8 cellular contexts compared by ENCODE assay signal in genomic region chrX:133414399-133415275, GRCh38. TPM values are rescaled to one million over a fixed set of nuclear protein-coding genes. Genes with fewer than 3 reads are reported as not detected.
DNase-seq lines count a peak whose midpoint lies in the region; ATAC-seq and TF ChIP-seq lines count a peak whose summit lies in the region.

No MANE protein-coding gene starts in this region.

- peak overlapping the region; percentile 48 for H3K27ac ChIP-seq in vagina

- no peaks in the 10 kb centered on the region for H3K36me3 Mint-ChIP-seq in IgD-negative memory B cell
- H3K36me3 Mint-ChIP-seq in memory B cell: no peaks in the 10 kb centered on the region

- H3K27me3 Mint-ChIP-seq in IgD-negative memory B cell (peaks cover 37% of the 10 kb centered on the region), memory B cell (peaks cover 6% of the 10 kb centered on the region)

- TF ChIP-seq POLR2A in vagina (IDR thresholded peaks at IDR 0.05): no peak

- H3K27ac Mint-ChIP-seq in IgD-negative memory B cell (no peak overlapping the region), memory B cell (no peak overlapping the region)

- no peaks in the 10 kb centered on the region for H3K27me3 ChIP-seq in vagina

- in situ Hi-C loops in GM13977 (cut with MboI; ENCODE audit: low pct_unique_long_range_greater_than_20kb, low sequenced_read_pairs, unreplicated experiment): no loop called here

- TF ChIP-seq CTCF in choroid plexus epithelial cell (conservative IDR thresholded peaks at IDR 0.05; ENCODE audit: low read depth, low read length) (no peak), vagina (IDR thresholded peaks at IDR 0.05) (no peak), GM13977 (IDR thresholded peaks at IDR 0.05; ENCODE audit: extremely low read depth, insufficient read depth, missing control alignments) (no peak)

- H3K4me3 Mint-ChIP-seq in IgD-negative memory B cell: peak overlapping the region in 3 of 4 donors; percentile 52 to 76 (median 60)
- peak overlapping the region; percentile 62 for H3K4me3 Mint-ChIP-seq in memory B cell

- no peak for ATAC-seq in memory B cell (ENCODE audit: low read depth)
- no peak for ATAC-seq in GM21381 (IDR thresholded peaks at IDR 0.05; ENCODE audit: unreplicated experiment)
- ATAC-seq in GM18907 (IDR thresholded peaks at IDR 0.05; ENCODE audit: unreplicated experiment): no peak

- H3K36me3 ChIP-seq in vagina: no peaks in the 10 kb centered on the region

- H3K4me3 ChIP-seq in choroid plexus epithelial cell (ENCODE audit: low read depth, low read length) (peak overlapping the region; percentile 58), vagina (peak overlapping the region; percentile 50 to 53)

- no peaks in the 10 kb centered on the region for H3K9me3 ChIP-seq in vagina

- H3K4me1 Mint-ChIP-seq in IgD-negative memory B cell (peaks cover 3 to 4% (median 3%) of the 10 kb centered on the region in 3 donors), memory B cell (no peaks in the 10 kb centered on the region)

- intact Hi-C loops in vagina (cut with DNase I): no loop called here

- H3K9me3 Mint-ChIP-seq in IgD-negative memory B cell: peaks cover 0 to 5% (median 2%) of the 10 kb centered on the region in 3 donors
- H3K9me3 Mint-ChIP-seq in memory B cell: no peaks in the 10 kb centered on the region

- DNase-seq in COLO668 (lab: John Stamatoyannopoulos, UW; ENCODE audit: unreplicated experiment) (peak; percentile 44), choroid plexus epithelial cell (ENCODE audit: low read depth) (no peak), memory B cell (ENCODE audit: low spot score in 2 of 2) (no peak), vagina (ENCODE audit: extremely low spot score in 2 of 2) (no peak), GM13977 (ENCODE audit: low spot score) (no peak)

- no peaks in the 10 kb centered on the region for H3K4me1 ChIP-seq in vagina

RNA-seq across cellular contexts. Expression of gene GPC4, which starts 0.7 kb away (rescaled TPM):
- polyA plus RNA-seq in IgD-negative memory B cell: not detected
- 7.6 TPM for total RNA-seq in vagina
